In genomic region chr1:12272770-12273169, GRCh38 we compare ENCODE assay signal across 16 cellular contexts. TPM values are rescaled to one million over a fixed set of nuclear protein-coding genes. Genes with fewer than 3 reads are reported as not detected.
DNase-seq lines count a peak whose midpoint lies in the region; FAIRE-seq and TF ChIP-seq lines count a peak whose summit lies in the region.
"Had no signal": no experiment of that assay in that cellular context is flagged by ENCODE, and none has a peak within 500 bp of the region (broad histone marks: within the 10 kb centered on the region; RNA-seq: fewer than 3 reads in every experiment).

No MANE protein-coding gene starts in this region.

- 95% methylated on average over 6 of the region's 6 CpGs for WGBS in smooth muscle cell (ENCODE audit: low lambda C conversion rate)

- DNase-seq in NCI-H1930 (lab: John Stamatoyannopoulos, UW) (peak; percentile 25 to 68), NCI-H748 (lab: John Stamatoyannopoulos, UW; ENCODE audit: unreplicated experiment) (peak; percentile 48), SHP77 treated with DMSO at 0.1 percent for 48 hours (lab: John Stamatoyannopoulos, UW) (peak; percentile 9), smooth muscle cell (lab: John Stamatoyannopoulos, UW; ENCODE audit: unreplicated experiment) (no peak), GM19240 (ENCODE audit: insufficient read length, low spot score) (no peak), GM12891 (ENCODE audit: insufficient read length, low spot score) (no peak)
- DNase-seq in activated effector memory CD4-positive, alpha-beta T cell treated with Interleukin-2 at 50 U/mL for 16 hours: no peak
- DNase-seq: GOT3, HCEC 1CT, NCI-H1048, NCI-H1694, NCI-H2227 treated with DMSO at 0.1 percent for 48 hours, NCI-H510A, SIG-M5, SK-N-SH had no signal

- peaks cover 8% of the 10 kb centered on the region for H4K20me1 ChIP-seq in smooth muscle cell (ENCODE audit: low read depth)

- H3K27me3 ChIP-seq in smooth muscle cell (ENCODE audit: low read depth): no peaks in the 10 kb centered on the region

- H2AFZ ChIP-seq in smooth muscle cell (ENCODE audit: low read depth): no peak overlapping the region

- no peak for TF ChIP-seq CTCF in smooth muscle cell (IDR thresholded peaks at IDR 0.05; ENCODE audit: borderline replicate concordance, insufficient read depth, poor library complexity, severe bottlenecking)

- no peaks in the 10 kb centered on the region for H3K79me2 ChIP-seq in smooth muscle cell (ENCODE audit: low read depth)

- FAIRE-seq in GM12891 (lab: Jason Lieb, UNC): no peak
- FAIRE-seq: GM12892 had no signal

- H3K4me1 ChIP-seq in smooth muscle cell (ENCODE audit: low read depth): no peaks in the 10 kb centered on the region

- H3K36me3 ChIP-seq in smooth muscle cell (ENCODE audit: low read depth): peaks cover 18% of the 10 kb centered on the region

- no peak overlapping the region for H3K27ac ChIP-seq in smooth muscle cell (ENCODE audit: low read depth)

- no peaks in the 10 kb centered on the region for H3F3A ChIP-seq in smooth muscle cell (ENCODE audit: low read depth)

- no peaks in the 10 kb centered on the region for H3K9me3 ChIP-seq in smooth muscle cell (replicated peaks; ENCODE audit: low read depth)
- H3K9me3 ChIP-seq: SK-N-SH had no signal

- no peak for TF ChIP-seq POLR2A in GM12891 (IDR thresholded peaks at IDR 0.05; ENCODE audit: low read depth, low read length)

- no peak overlapping the region for H3K4me3 ChIP-seq in smooth muscle cell

- H3K9ac ChIP-seq in smooth muscle cell (ENCODE audit: low read depth): no peak overlapping the region
- H3K9ac ChIP-seq: SK-N-SH had no signal

- no peak overlapping the region for H3K4me2 ChIP-seq in smooth muscle cell
- H3K4me2 ChIP-seq: SK-N-SH had no signal

TF ChIP-seq in GM12891, 5 proteins besides CTCF, POLR2A, EP300 and RAD21:
- TF ChIP-seq POLR2AphosphoS5 (IDR thresholded peaks at IDR 0.05; ENCODE audit: low read depth, low read length): no peak
- TF ChIP-seq SPI1 (IDR thresholded peaks at IDR 0.05; ENCODE audit: low read depth, low read length): no peak
- no peak for TF ChIP-seq TAF1 (IDR thresholded peaks at IDR 0.05; ENCODE audit: low read depth, low read length)
- TF ChIP-seq POU2F2 (IDR thresholded peaks at IDR 0.05; ENCODE audit: low read depth, low read length): no peak
- TF ChIP-seq PAX5 (IDR thresholded peaks at IDR 0.05; ENCODE audit: insufficient read depth, low read length, severe bottlenecking): no peak

RNA-seq across cellular contexts. Expression of gene VPS13D, which starts 42.9 kb away (rescaled TPM):
- 20.0 and 23.2 TPM in 2 replicates for total RNA-seq in smooth muscle cell
- 3.5 and 7.5 TPM in 2 replicates for polyA plus RNA-seq in smooth muscle cell
- 5.5 TPM for polyA plus RNA-seq in GM12891 (2012; ENCODE audit: low read depth, missing spikeins)

Comparison
In these comparisons a context has a peak if more than half of its experiments do, and no peak if none do; other contexts are left out.
1. DNase-seq: peak in NCI-H1930 (2 of 2), NCI-H748 (single experiment) and SHP77 treated with DMSO at 0.1 percent for 48 hours (single experiment); none in activated effector memory CD4-positive, alpha-beta T cell treated with Interleukin-2 at 50 U/mL for 16 hours (single experiment), smooth muscle cell (single experiment), GM19240 (single experiment) and GM12891 (single experiment).